10 cellular contexts compared by ENCODE assay signal in genomic region chr5:171342362-171343111, GRCh38. TPM values are rescaled to one million over a fixed set of nuclear protein-coding genes. Genes with fewer than 3 reads are reported as not detected.
A peak's percentile ranks its signal among the peaks of the same experiment; 100 is the strongest.
DNase-seq lines count a peak whose midpoint lies in the region; ATAC-seq, FAIRE-seq and TF ChIP-seq lines count a peak whose summit lies in the region.
"Had no signal": no experiment of that assay in that cellular context is flagged by ENCODE, and none has a peak within 500 bp of the region (broad histone marks: within the 10 kb centered on the region; RNA-seq: fewer than 3 reads in every experiment).

No MANE protein-coding gene starts in this region.

- H3K9me3 ChIP-seq in PC-9 (ENCODE audit: insufficient read depth, low read depth) (no peaks in the 10 kb centered on the region), right lobe of liver (no peaks in the 10 kb centered on the region)

- ATAC-seq in GM18907 (IDR thresholded peaks at IDR 0.05; ENCODE audit: unreplicated experiment) (peak; percentile 51), right lobe of liver (peak; percentile 82 to 90 (median 84)), HG03442 (IDR thresholded peaks at IDR 0.05; ENCODE audit: unreplicated experiment) (no peak)

- TF ChIP-seq RAD21 in Ishikawa (IDR thresholded peaks at IDR 0.05; ENCODE audit: low read depth) = peak; percentile 89

- TF ChIP-seq CTCF in PC-9 (conservative IDR thresholded peaks at IDR 0.05) (peak; percentile 84), bronchial epithelial cell (IDR thresholded peaks at IDR 0.05; ENCODE audit: insufficient read depth, low read length, severe bottlenecking) (peak; percentile 69), right lobe of liver (IDR thresholded peaks at IDR 0.05) (peak; percentile 61 to 65 (median 62)), type B pancreatic cell (conservative IDR thresholded peaks at IDR 0.05) (peak; percentile 87)

- intact Hi-C loops in PC-9 (cut with micrococcal nuclease; ENCODE audit: unreplicated experiment) = loop anchor here (1.0 kb wide), 2 partner anchors 533 to 598 kb away; no protein-coding TSS in a partner anchor
- intact Hi-C loops in right lobe of liver (cut with DNase I) = loop anchor here in 1 of 2 donors (10.0 kb wide), 1 partner anchor 598 kb away; no protein-coding TSS in a partner anchor

- H3K4me3 ChIP-seq in PC-9 = no peak overlapping the region
- no peak overlapping the region for H3K4me3 ChIP-seq in bronchial epithelial cell (ENCODE audit: low read depth, low read length)
- H3K4me3 ChIP-seq in right lobe of liver = no peak overlapping the region
- H3K4me3 ChIP-seq: skin epidermis had no signal

- 48% methylated on average over 11 of the region's 17 CpGs for WGBS in right lobe of liver (ENCODE audit: insufficient coverage, low coverage, low lambda C conversion rate, missing lambda C conversion rate)

- H3K27ac Mint-ChIP-seq in type B pancreatic cell = no peak overlapping the region
- H3K27ac Mint-ChIP-seq: activated B cell treated with CpG ODN at 0.5 μM for 24 hours had no signal

- H3K4me3 Mint-ChIP-seq in type B pancreatic cell = no peak overlapping the region
- H3K4me3 Mint-ChIP-seq: activated B cell treated with CpG ODN at 0.5 μM for 24 hours had no signal

- no peak for TF ChIP-seq POLR2A in right lobe of liver (IDR thresholded peaks at IDR 0.05)

- H3K79me2 ChIP-seq in PC-9 (ENCODE audit: low read depth) = no peaks in the 10 kb centered on the region

- H3K4me1 ChIP-seq in PC-9 (replicated peaks; ENCODE audit: insufficient read depth) (0 out of 2 replicates have a peak, but pooled peaks cover 2% of the 10 kb centered on the region), right lobe of liver (no peaks in the 10 kb centered on the region)

- H3F3A ChIP-seq in PC-9 (ENCODE audit: insufficient read depth, low read depth) = no peaks in the 10 kb centered on the region

- H3K36me3 ChIP-seq in PC-9 (ENCODE audit: low read depth) (no peaks in the 10 kb centered on the region), bronchial epithelial cell (ENCODE audit: control insufficient read depth, insufficient read depth, low read length) (no peaks in the 10 kb centered on the region), right lobe of liver (no peaks in the 10 kb centered on the region)

- no peaks in the 10 kb centered on the region for H3K36me3 Mint-ChIP-seq in type B pancreatic cell

- no peak for FAIRE-seq in bronchial epithelial cell (lab: Jason Lieb, UNC)

- H3K27ac ChIP-seq in PC-9 = no peak overlapping the region
- no peak overlapping the region for H3K27ac ChIP-seq in right lobe of liver
- H3K27ac ChIP-seq: skin epidermis had no signal

- peaks cover 4% of the 10 kb centered on the region for H3K4me1 Mint-ChIP-seq in type B pancreatic cell (ENCODE audit: unreplicated experiment)
- H3K4me1 Mint-ChIP-seq: activated B cell treated with CpG ODN at 0.5 μM for 24 hours had no signal

- H3K27me3 Mint-ChIP-seq in type B pancreatic cell = peaks cover 15% of the 10 kb centered on the region

- H3K9me2 ChIP-seq in PC-9 (ENCODE audit: insufficient read depth) = no peaks in the 10 kb centered on the region

- CTCF ChIA-PET in PC-9 (lab: Charles Lee) = interaction anchor here (1.1 kb wide), 1 partner anchor 597 kb away, joined by 3 read pairs; no protein-coding TSS in a partner anchor

- H3K27me3 ChIP-seq in PC-9 (ENCODE audit: insufficient read depth, low read depth) (no peaks in the 10 kb centered on the region), bronchial epithelial cell (ENCODE audit: control insufficient read depth, insufficient read depth, low read length) (peaks cover 2% of the 10 kb centered on the region), right lobe of liver (no peaks in the 10 kb centered on the region)

- H2AFZ ChIP-seq in PC-9 = no peak overlapping the region

- BruUV-seq in PC-9 (replicated peaks; lab: Mats Ljungman, UMichigan) = no TSS peak

- DNase-seq in CMK (ENCODE audit: low read depth) (peak; percentile 22), PC-9 (peak; percentile 39 to 47), bronchial epithelial cell (ENCODE audit: low read depth) (peak; percentile 55), right lobe of liver (peak in 1 of 3 donors; percentile 51), type B pancreatic cell (ENCODE audit: extremely low spot score, unreplicated experiment) (no peak)
- DNase-seq: activated B cell treated with CpG ODN at 0.5 μM for 24 hours had no signal

- no peaks in the 10 kb centered on the region for H3K9me3 Mint-ChIP-seq in type B pancreatic cell
- H3K9me3 Mint-ChIP-seq: activated B cell treated with CpG ODN at 0.5 μM for 24 hours had no signal

- POLR2A ChIA-PET in PC-9 (lab: Charles Lee; ENCODE audit: unreplicated experiment) = no interaction called here

- no peak for TF ChIP-seq EP300 in Ishikawa (IDR thresholded peaks at IDR 0.05; ENCODE audit: borderline replicate concordance)

- H4K20me1 ChIP-seq in PC-9 (ENCODE audit: insufficient read depth) = no peaks in the 10 kb centered on the region

- no peak overlapping the region for H3K4me2 ChIP-seq in PC-9

TF ChIP-seq in Ishikawa, 13 proteins besides CTCF, POLR2A, EP300 and RAD21:
- TF ChIP-seq TCF12 (IDR thresholded peaks at IDR 0.05; ENCODE audit: low read depth) (no peak), NFIC (IDR thresholded peaks at IDR 0.05) (no peak), YY1 (IDR thresholded peaks at IDR 0.05; ENCODE audit: low read depth) (no peak), ZBTB7A (IDR thresholded peaks at IDR 0.05; ENCODE audit: low read depth) (no peak)
- TF ChIP-seq, protein P1, sequence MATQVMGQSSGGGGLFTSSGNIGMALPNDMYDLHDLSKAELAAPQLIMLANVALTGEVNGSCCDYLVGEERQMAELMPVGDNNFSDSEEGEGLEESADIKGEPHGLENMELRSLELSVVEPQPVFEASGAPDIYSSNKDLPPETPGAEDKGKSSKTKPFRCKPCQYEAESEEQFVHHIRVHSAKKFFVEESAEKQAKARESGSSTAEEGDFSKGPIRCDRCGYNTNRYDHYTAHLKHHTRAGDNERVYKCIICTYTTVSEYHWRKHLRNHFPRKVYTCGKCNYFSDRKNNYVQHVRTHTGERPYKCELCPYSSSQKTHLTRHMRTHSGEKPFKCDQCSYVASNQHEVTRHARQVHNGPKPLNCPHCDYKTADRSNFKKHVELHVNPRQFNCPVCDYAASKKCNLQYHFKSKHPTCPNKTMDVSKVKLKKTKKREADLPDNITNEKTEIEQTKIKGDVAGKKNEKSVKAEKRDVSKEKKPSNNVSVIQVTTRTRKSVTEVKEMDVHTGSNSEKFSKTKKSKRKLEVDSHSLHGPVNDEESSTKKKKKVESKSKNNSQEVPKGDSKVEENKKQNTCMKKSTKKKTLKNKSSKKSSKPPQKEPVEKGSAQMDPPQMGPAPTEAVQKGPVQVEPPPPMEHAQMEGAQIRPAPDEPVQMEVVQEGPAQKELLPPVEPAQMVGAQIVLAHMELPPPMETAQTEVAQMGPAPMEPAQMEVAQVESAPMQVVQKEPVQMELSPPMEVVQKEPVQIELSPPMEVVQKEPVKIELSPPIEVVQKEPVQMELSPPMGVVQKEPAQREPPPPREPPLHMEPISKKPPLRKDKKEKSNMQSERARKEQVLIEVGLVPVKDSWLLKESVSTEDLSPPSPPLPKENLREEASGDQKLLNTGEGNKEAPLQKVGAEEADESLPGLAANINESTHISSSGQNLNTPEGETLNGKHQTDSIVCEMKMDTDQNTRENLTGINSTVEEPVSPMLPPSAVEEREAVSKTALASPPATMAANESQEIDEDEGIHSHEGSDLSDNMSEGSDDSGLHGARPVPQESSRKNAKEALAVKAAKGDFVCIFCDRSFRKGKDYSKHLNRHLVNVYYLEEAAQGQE (IDR thresholded peaks at IDR 0.05; ENCODE audit: low read depth) = no peak

RNA-seq across cellular contexts. Expression of gene TLX3, which starts 33.5 kb away (rescaled TPM):
- total RNA-seq in PC-9 (2021) (not detected in 2 replicates), bronchial epithelial cell (not detected in 2 replicates), right lobe of liver (not detected), type B pancreatic cell (ENCODE audit: low replicate concordance) (2.1 and 7.8 TPM in 2 replicates)
- total RNA-seq: activated B cell treated with CpG ODN at 0.5 μM for 24 hours had no signal

RNA-seq across cellular contexts. Expression of gene NPM1, which starts 45.1 kb away (rescaled TPM):
- 2,285 and 2,364 TPM in 2 replicates for total RNA-seq in PC-9 (2021)
- total RNA-seq in bronchial epithelial cell = 1,055 and 2,049 TPM in 2 replicates
- total RNA-seq in right lobe of liver = 100 to 1,000 TPM; 196 to 310 (median 258) TPM
- total RNA-seq in type B pancreatic cell (ENCODE audit: low replicate concordance) = 1,253 and 1,650 TPM in 2 replicates
